Comparison of ENCODE assay signal across 10 cellular contexts in the genomic region with DNA sequence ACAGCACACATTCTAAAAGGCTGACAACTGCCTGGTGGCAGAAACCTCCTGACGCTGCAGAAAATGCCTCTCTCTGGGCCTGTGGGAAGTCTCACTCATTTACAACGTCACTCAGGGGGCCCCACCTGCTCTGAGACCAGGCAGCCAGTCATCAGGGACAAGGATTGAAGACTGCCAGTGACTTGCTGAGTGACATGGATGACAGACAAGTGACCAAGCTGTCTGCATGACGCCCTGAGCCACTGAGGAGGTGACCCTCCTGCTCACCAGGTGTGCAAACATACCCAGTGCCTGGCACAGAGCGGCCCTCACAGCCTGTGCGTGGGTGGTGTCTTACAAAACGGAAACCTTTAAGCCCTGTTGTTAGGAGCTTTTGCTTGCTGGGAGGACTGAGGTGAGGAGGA.
DNase-seq lines count a peak whose midpoint lies in the region; ATAC-seq and TF ChIP-seq lines count a peak whose summit lies in the region.
"Had no signal": no experiment of that assay in that cellular context is flagged by ENCODE, and none has a peak within 500 bp of the region (broad histone marks: within the 10 kb centered on the region; RNA-seq: fewer than 3 reads in every experiment).

No MANE protein-coding gene starts in this region.

- peak; percentile 96 for DNase-seq in DMS153 (lab: John Stamatoyannopoulos, UW)
- peak; percentile 12 for DNase-seq in activated CD8-positive, alpha-beta memory T cell treated with anti-CD3 and anti-CD28 coated beads, Interleukin-2, amount 50 U/mL, for 1 hour (ENCODE audit: extremely low read depth)
- DNase-seq in NCI-H2227 treated with DMSO at 0.1 percent for 48 hours (lab: John Stamatoyannopoulos, UW): no peak
- DNase-seq in cortex of kidney (lab: John Stamatoyannopoulos, UW): no peak
- DNase-seq in ascending aorta (ENCODE audit: low spot score in 2 of 2): no peak
- DNase-seq: DND-41 had no signal

- TF ChIP-seq CTCF in Loucy (conservative IDR thresholded peaks at IDR 0.05; ENCODE audit: low read length) (no peak), nephron (IDR thresholded peaks at IDR 0.05; ENCODE audit: unreplicated experiment in 3 of 3) (no peak), ascending aorta (IDR thresholded peaks at IDR 0.05) (no peak)

- H3K27ac Mint-ChIP-seq in nephron: peak overlapping the region in 2 of 3 experiments; percentile 5 to 33

- no peaks in the 10 kb centered on the region for H3K9me3 ChIP-seq in Loucy (ENCODE audit: insufficient read depth, low read depth, low read length)
- H3K9me3 ChIP-seq in ascending aorta: no peaks in the 10 kb centered on the region
- H3K9me3 ChIP-seq: SJSA1 had no signal

- H2AFZ ChIP-seq in Loucy (ENCODE audit: low read length): no peak overlapping the region

- no peaks in the 10 kb centered on the region for H4K20me1 ChIP-seq in Loucy (ENCODE audit: insufficient read depth, low read length, poor library complexity, severe bottlenecking)

- H3K27me3 ChIP-seq in Loucy (ENCODE audit: insufficient read depth, low read length, poor library complexity, severe bottlenecking) (no peaks in the 10 kb centered on the region), ascending aorta (no peaks in the 10 kb centered on the region)
- H3K27me3 ChIP-seq: SJSA1 had no signal

- peak overlapping the region in 1 of 3 experiments; percentile 6 for H3K4me3 Mint-ChIP-seq in nephron

- no peak overlapping the region for H3K27ac ChIP-seq in ascending aorta
- H3K27ac ChIP-seq: SJSA1 had no signal

- H3K4me1 ChIP-seq in Loucy (ENCODE audit: insufficient read depth, low read length, poor library complexity, severe bottlenecking) (peaks cover 42% of the 10 kb centered on the region), ascending aorta (no peaks in the 10 kb centered on the region)
- H3K4me1 ChIP-seq: SJSA1 had no signal

- H3K4me2 ChIP-seq in Loucy (ENCODE audit: low read depth, low read length, poor library complexity, severe bottlenecking): peak overlapping the region; percentile 23

- H3K4me1 Mint-ChIP-seq in nephron: peaks cover 44% of the 10 kb centered on the region

- H3K27me3 Mint-ChIP-seq in nephron (ENCODE audit: low read depth): peaks cover 3% of the 10 kb centered on the region

- no peaks in the 10 kb centered on the region for H3F3A ChIP-seq in Loucy (ENCODE audit: low read depth)

- H3K4me3 ChIP-seq in Loucy (ENCODE audit: low read length, poor library complexity, severe bottlenecking) (no peak overlapping the region), ascending aorta (no peak overlapping the region)
- H3K4me3 ChIP-seq: SJSA1 had no signal

- H3K9ac ChIP-seq in Loucy (ENCODE audit: low read depth, low read length, poor library complexity, severe bottlenecking): no peak overlapping the region

- no peaks in the 10 kb centered on the region for H3K36me3 Mint-ChIP-seq in nephron (ENCODE audit: low read depth)

- H3K79me2 ChIP-seq in Loucy (ENCODE audit: insufficient read depth, low read length): no peaks in the 10 kb centered on the region

- intact Hi-C loops in ascending aorta (cut with DNase I): no loop called here

- no peaks in the 10 kb centered on the region for H3K9me2 ChIP-seq in Loucy (replicated peaks; ENCODE audit: low read depth, low read length)

- ATAC-seq in GM19328 (IDR thresholded peaks at IDR 0.05; ENCODE audit: unreplicated experiment): no peak

- H3K36me3 ChIP-seq in Loucy (ENCODE audit: insufficient read depth, low read length) (no peaks in the 10 kb centered on the region), ascending aorta (peaks cover 8 to 41% of the 10 kb centered on the region in 2 donors)
- H3K36me3 ChIP-seq: SJSA1 had no signal

- H3K9me3 Mint-ChIP-seq in nephron: no peaks in the 10 kb centered on the region

Comparison
In these comparisons a context has a peak if more than half of its experiments do, and no peak if none do; other contexts are left out.
1. DNase-seq: peak in DMS153 (single experiment) and activated CD8-positive, alpha-beta memory T cell treated with anti-CD3 and anti-CD28 coated beads, Interleukin-2, amount 50 U/mL, for 1 hour (single experiment); none in NCI-H2227 treated with DMSO at 0.1 percent for 48 hours (single experiment), cortex of kidney (single experiment) and ascending aorta (0 of 2).